In genomic region chr11:8765294-8765693, GRCh38 we compare ENCODE assay signal across 13 cellular contexts.
DNase-seq lines count a peak whose midpoint lies in the region; ATAC-seq and TF ChIP-seq lines count a peak whose summit lies in the region.
"Had no signal": no experiment of that assay in that cellular context is flagged by ENCODE, and none has a peak within 500 bp of the region (broad histone marks: within the 10 kb centered on the region; RNA-seq: fewer than 3 reads in every experiment).

No MANE protein-coding gene starts in this region.

- intact Hi-C loops in body of pancreas (cut with DNase I) = no loop called here
- intact Hi-C loops in stomach (cut with DNase I; ENCODE audit: low total_unique reads) = no loop called here

- CTCF ChIA-PET in GM10248 (lab: Yijun Ruan, JAX) = interaction anchor here (2.2 kb wide), 1 partner anchor 49 kb away, joined by 5 read pairs; no protein-coding TSS in a partner anchor

- H3K4me3 ChIP-seq in body of pancreas (no peak overlapping the region), stomach (no peak overlapping the region)
- H3K4me3 ChIP-seq: left lung, MG63 had no signal

- peak; percentile 93 for ATAC-seq in body of pancreas
- ATAC-seq in GM18858 (IDR thresholded peaks at IDR 0.05; ENCODE audit: unreplicated experiment) = no peak
- ATAC-seq: activated naive CD8-positive, alpha-beta T cell treated with anti-CD3 and anti-CD28 coated beads, Interleukin-2, amount 50 U/mL, for 24 hours had no signal

- H3K36me3 Mint-ChIP-seq in HFFc6 (ENCODE audit: low read depth) = peaks cover 4% of the 10 kb centered on the region

- DNase-seq in HFFc6 = peak; percentile 62
- peak in 1 of 4 donors; percentile 55 for DNase-seq in body of pancreas
- DNase-seq in kidney tubule cell (ENCODE audit: low spot score) = peak; percentile 80
- no peak for DNase-seq in stomach
- no peak for DNase-seq in nucleus accumbens (lab: John Stamatoyannopoulos, UW)
- DNase-seq in GM10248 (ENCODE audit: extremely low spot score) = no peak
- no peak for DNase-seq in COLO829 (ENCODE audit: low spot score)
- DNase-seq: activated naive CD8-positive, alpha-beta T cell treated with anti-CD3 and anti-CD28 coated beads, Interleukin-2, amount 50 U/mL, for 24 hours; DND-41; left lung; MG63; NCI-H774 had no signal

- H3K4me1 Mint-ChIP-seq in HFFc6 (ENCODE audit: low read depth) = peaks cover 67% of the 10 kb centered on the region
- H3K4me1 Mint-ChIP-seq: activated naive CD8-positive, alpha-beta T cell treated with anti-CD3 and anti-CD28 coated beads, Interleukin-2, amount 50 U/mL, for 24 hours had no signal

- H3K4me3 Mint-ChIP-seq in HFFc6 = 0 out of 2 replicates have a peak overlapping the region, but pooled peaks have one; percentile 13
- H3K4me3 Mint-ChIP-seq: activated naive CD8-positive, alpha-beta T cell treated with anti-CD3 and anti-CD28 coated beads, Interleukin-2, amount 50 U/mL, for 24 hours had no signal

- H3K9me3 Mint-ChIP-seq in HFFc6 = no peaks in the 10 kb centered on the region
- H3K9me3 Mint-ChIP-seq: activated naive CD8-positive, alpha-beta T cell treated with anti-CD3 and anti-CD28 coated beads, Interleukin-2, amount 50 U/mL, for 24 hours had no signal

- POLR2A ChIA-PET in GM10248 (lab: Yijun Ruan, JAX) = no interaction called here

- H3K36me3 ChIP-seq in body of pancreas (replicated peaks in 1 of 2; ENCODE audit: insufficient read depth in 1 of 2, low read depth in 2 of 2) (no peaks in the 10 kb centered on the region), stomach (no peaks in the 10 kb centered on the region)
- H3K36me3 ChIP-seq: left lung, MG63 had no signal

- H3K27me3 Mint-ChIP-seq in HFFc6 (ENCODE audit: insufficient read depth) = no peaks in the 10 kb centered on the region; the same call in none of the 2 replicates

- no peak for TF ChIP-seq POLR2A in body of pancreas (IDR thresholded peaks at IDR 0.05)
- no peak for TF ChIP-seq POLR2A in stomach (IDR thresholded peaks at IDR 0.05)

- peaks cover 54% of the 10 kb centered on the region for H3K4me1 ChIP-seq in body of pancreas
- peaks cover 56 to 97% (median 75%) of the 10 kb centered on the region in 4 donors for H3K4me1 ChIP-seq in stomach

- TF ChIP-seq EP300 in stomach (IDR thresholded peaks at IDR 0.05) = no peak

- TF ChIP-seq CTCF in HFFc6 (IDR thresholded peaks at IDR 0.05) (no peak), body of pancreas (IDR thresholded peaks at IDR 0.05) (peak in 1 of 7 experiments; percentile 23), stomach (IDR thresholded peaks at IDR 0.05) (no peak), GM10248 (IDR thresholded peaks at IDR 0.05; ENCODE audit: control extremely low read depth, extremely low read depth, low read depth, missing control alignments) (no peak)

- no peaks in the 10 kb centered on the region for H3K27me3 ChIP-seq in body of pancreas
- no peaks in the 10 kb centered on the region for H3K27me3 ChIP-seq in stomach
- H3K27me3 ChIP-seq: left lung, MG63 had no signal

- WGBS in body of pancreas, 2 donors = 8 to 16% methylated on average over 1 of the region's 1 CpG
- 28 to 59% (median 37%) methylated on average over 1 of the region's 1 CpG for WGBS in stomach, 5 donors

- no peaks in the 10 kb centered on the region for H3K9me3 ChIP-seq in body of pancreas
- H3K9me3 ChIP-seq in stomach = no peaks in the 10 kb centered on the region
- H3K9me3 ChIP-seq: left lung, MG63 had no signal

- H3K27ac Mint-ChIP-seq in HFFc6 = peak overlapping the region; percentile 92
- H3K27ac Mint-ChIP-seq: activated naive CD8-positive, alpha-beta T cell treated with anti-CD3 and anti-CD28 coated beads, Interleukin-2, amount 50 U/mL, for 24 hours had no signal

- H3K27ac ChIP-seq in body of pancreas (peak overlapping the region; percentile 69 to 86 (median 82)), stomach (peak overlapping the region; percentile 54 to 86 (median 76))

Comparison
In these comparisons a context has a peak if more than half of its experiments do, and no peak if none do; other contexts are left out.
1. DNase-seq: peak in HFFc6 (single experiment) and kidney tubule cell (single experiment); none in stomach (single experiment), nucleus accumbens (0 of 56), GM10248 (single experiment) and COLO829 (single experiment).